ENCODE assay signal across 11 cellular contexts in the genomic region with DNA sequence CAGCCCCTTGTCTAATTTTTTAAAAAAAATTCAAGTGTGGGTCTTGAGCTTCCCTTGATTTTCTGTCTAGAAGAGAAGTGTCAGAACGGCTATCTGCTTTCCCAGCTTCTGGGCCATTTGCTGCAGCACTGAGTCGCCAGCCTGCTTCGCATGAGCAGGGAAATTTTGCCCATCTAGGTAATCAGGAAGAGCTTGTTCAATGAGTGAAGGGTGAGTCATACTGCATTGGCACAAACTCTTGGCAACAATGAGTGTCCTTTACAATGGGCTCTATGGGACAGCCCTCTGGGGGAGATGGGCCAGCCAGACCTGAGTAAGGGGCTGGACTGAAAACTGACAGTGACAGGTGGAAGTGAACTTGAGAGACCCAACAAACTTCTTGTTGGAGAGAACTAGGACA. TPM values are rescaled to one million over a fixed set of nuclear protein-coding genes. Genes with fewer than 3 reads are reported as not detected.
DNase-seq lines count a peak whose midpoint lies in the region; ATAC-seq and TF ChIP-seq lines count a peak whose summit lies in the region.
"Had no signal": no experiment of that assay in that cellular context is flagged by ENCODE, and none has a peak within 500 bp of the region (broad histone marks: within the 10 kb centered on the region; RNA-seq: fewer than 3 reads in every experiment).

No MANE protein-coding gene starts in this region.

- ATAC-seq in left colon, result peak; percentile 58
- no peak for ATAC-seq in HG02884 (IDR thresholded peaks at IDR 0.05; ENCODE audit: unreplicated experiment)
- ATAC-seq: lower lobe of right lung had no signal

- no peak overlapping the region for H3K27ac Mint-ChIP-seq in progenitor cell of endocrine pancreas

- H3K36me3 ChIP-seq in OCI-LY7 (ENCODE audit: insufficient read depth, low read length) (no peaks in the 10 kb centered on the region), ascending aorta (no peaks in the 10 kb centered on the region)
- H3K36me3 ChIP-seq: lower lobe of right lung, stomach had no signal

- H3K79me2 ChIP-seq in OCI-LY7 (ENCODE audit: insufficient read depth, low read depth, low read length), result no peaks in the 10 kb centered on the region

- no peak overlapping the region for H2AFZ ChIP-seq in OCI-LY7 (ENCODE audit: low read length)

- TF ChIP-seq CTCF in progenitor cell of endocrine pancreas (IDR thresholded peaks at IDR 0.05; ENCODE audit: unreplicated experiment) (no peak), OCI-LY7 (conservative IDR thresholded peaks at IDR 0.05; ENCODE audit: low read length) (no peak), ascending aorta (IDR thresholded peaks at IDR 0.05) (no peak)

- intact Hi-C loops in left colon (cut with DNase I, micrococcal nuclease), result no loop called here
- intact Hi-C loops in OCI-LY7 (cut with micrococcal nuclease; ENCODE audit: unreplicated experiment), result no loop called here
- intact Hi-C loops in ascending aorta (cut with DNase I), result loop anchor here (5.0 kb wide), 1 partner anchor 97 kb away; no protein-coding TSS in a partner anchor

- H3K27ac ChIP-seq in angular gyrus (ENCODE audit: low read depth, low read length) (peak overlapping the region; percentile 76), OCI-LY7 (ENCODE audit: low read depth, low read length, poor library complexity, severe bottlenecking) (no peak overlapping the region), ascending aorta (no peak overlapping the region)
- H3K27ac ChIP-seq: lower lobe of right lung, stomach had no signal

- no peaks in the 10 kb centered on the region for H3K9me2 ChIP-seq in OCI-LY7 (ENCODE audit: insufficient read depth, low read length)

- no peaks in the 10 kb centered on the region for H4K20me1 ChIP-seq in OCI-LY7 (ENCODE audit: insufficient read depth, low read length)

- H3K4me3 ChIP-seq in OCI-LY7 (ENCODE audit: low read depth, low read length, poor library complexity, severe bottlenecking), result no peak overlapping the region
- no peak overlapping the region for H3K4me3 ChIP-seq in ascending aorta
- H3K4me3 ChIP-seq: lower lobe of right lung, skin epidermis, stomach had no signal

- no peaks in the 10 kb centered on the region for H3K9me3 Mint-ChIP-seq in progenitor cell of endocrine pancreas (ENCODE audit: low read depth)

- DNase-seq in DMS53 treated with DMSO at 0.1 percent for 48 hours (lab: John Stamatoyannopoulos, UW; ENCODE audit: unreplicated experiment), result peak; percentile 16
- peak; percentile 20 for DNase-seq in NCI-H226
- no peak for DNase-seq in left colon
- no peak for DNase-seq in progenitor cell of endocrine pancreas (ENCODE audit: low spot score, unreplicated experiment)
- no peak for DNase-seq in OCI-LY7 (ENCODE audit: low spot score)
- DNase-seq in ascending aorta (ENCODE audit: low spot score in 2 of 2), result no peak
- DNase-seq: lower lobe of right lung, stomach had no signal

- H3K9me3 ChIP-seq in OCI-LY7 (ENCODE audit: low read length), result no peaks in the 10 kb centered on the region
- H3K9me3 ChIP-seq in ascending aorta, result no peaks in the 10 kb centered on the region
- H3K9me3 ChIP-seq: lower lobe of right lung, stomach had no signal

- peaks cover 3% of the 10 kb centered on the region for H3K36me3 Mint-ChIP-seq in progenitor cell of endocrine pancreas (ENCODE audit: insufficient read depth)

- peaks cover 8% of the 10 kb centered on the region for H3K4me1 Mint-ChIP-seq in progenitor cell of endocrine pancreas (ENCODE audit: low read depth)

- BruUV-seq in OCI-LY7 (replicated peaks; lab: Mats Ljungman, UMichigan), result no TSS peak

- no peak overlapping the region for H3K4me3 Mint-ChIP-seq in progenitor cell of endocrine pancreas (ENCODE audit: low read depth)

- peaks cover 2% of the 10 kb centered on the region for H3K4me1 ChIP-seq in OCI-LY7 (ENCODE audit: insufficient read depth, low read length, poor library complexity, severe bottlenecking)
- H3K4me1 ChIP-seq in ascending aorta, result peaks cover 3 to 6% of the 10 kb centered on the region in 2 donors

- H3K27me3 Mint-ChIP-seq in progenitor cell of endocrine pancreas, result peaks cover 38% of the 10 kb centered on the region

- CTCF ChIA-PET in OCI-LY7 (lab: Charles Lee; ENCODE audit: unreplicated experiment), result no interaction called here

- no peak overlapping the region for H3K4me2 ChIP-seq in OCI-LY7 (ENCODE audit: low read length)

- H3K27me3 ChIP-seq in ascending aorta, result no peaks in the 10 kb centered on the region

- POLR2A ChIA-PET in OCI-LY7 (lab: Charles Lee), result no interaction called here

RNA-seq across cellular contexts. Expression of gene RNF144A, which starts 2.4 kb away (rescaled TPM):
- total RNA-seq in left colon, result 10 to 100 TPM; 20.7 to 21.2 TPM
- 39.9 and 40.2 TPM in 2 replicates for total RNA-seq in progenitor cell of endocrine pancreas
- total RNA-seq in OCI-LY7 (2014; rRNA removed; shearing (Covaris generic)), result 1.9 and 2.1 TPM in 2 replicates
- total RNA-seq in OCI-LY7 (2022), result 0.87 and 1.1 TPM in 2 replicates
- 1.8 TPM for total RNA-seq in ascending aorta

RNA-seq across cellular contexts. Expression of gene RSAD2, which starts 37.3 kb away (rescaled TPM):
- total RNA-seq in left colon, result 10 to 100 TPM in 1 of 2 donors, 1 to 10 TPM in 1; 7.8 to 10.9 TPM
- total RNA-seq in progenitor cell of endocrine pancreas, result 4.4 and 5.3 TPM in 2 replicates
- not detected in 2 replicates for total RNA-seq in OCI-LY7 (2014; rRNA removed; shearing (Covaris generic))
- total RNA-seq in OCI-LY7 (2022), result not detected in 2 replicates
- 0.32 TPM for total RNA-seq in ascending aorta

RNA-seq across cellular contexts. Expression of gene CMPK2, which starts 49.1 kb away (rescaled TPM):
- total RNA-seq in left colon, result 10 to 100 TPM in 1 of 2 donors, 1 to 10 TPM in 1; 4.6 to 12.0 TPM
- 3.4 and 3.6 TPM in 2 replicates for total RNA-seq in progenitor cell of endocrine pancreas
- total RNA-seq in OCI-LY7 (2014; rRNA removed; shearing (Covaris generic)), result 0.28 TPM in 1 of 2 replicates, not detected in the other
- total RNA-seq in OCI-LY7 (2022), result 0.72 and 0.99 TPM in 2 replicates
- total RNA-seq in ascending aorta, result 9.4 TPM

Comparison
In these comparisons a context has a peak if more than half of its experiments do, and no peak if none do; other contexts are left out.
1. DNase-seq: peak in DMS53 treated with DMSO at 0.1 percent for 48 hours (single experiment) and NCI-H226 (single experiment); none in left colon (0 of 2), progenitor cell of endocrine pancreas (single experiment), OCI-LY7 (single experiment) and ascending aorta (0 of 2).